In genomic region chr5:26761040-26761439, GRCh38 we compare ENCODE assay signal across 18 cellular contexts.
DNase-seq lines count a peak whose midpoint lies in the region; ATAC-seq lines count a peak whose summit lies in the region.
"Had no signal": no experiment of that assay in that cellular context is flagged by ENCODE, and none has a peak within 500 bp of the region (broad histone marks: within the 10 kb centered on the region; RNA-seq: fewer than 3 reads in every experiment).

No MANE protein-coding gene starts in this region.

- peak; percentile 80 for DNase-seq in NCI-H1105 (lab: John Stamatoyannopoulos, UW)
- DNase-seq in NCI-H2107 treated with DMSO at 0.1 percent for 48 hours (lab: John Stamatoyannopoulos, UW; ENCODE audit: unreplicated experiment): peak; percentile 99
- DNase-seq in NCI-H82 treated with DMSO at 0.1 percent for 48 hours (lab: John Stamatoyannopoulos, UW; ENCODE audit: unreplicated experiment): peak; percentile 90
- DNase-seq in retina: peak; percentile 39
- DNase-seq in SKM-1 (lab: John Stamatoyannopoulos, UW; ENCODE audit: unreplicated experiment): no peak
- no peak for DNase-seq in NOMO-1 treated with DMSO at 0.1 percent for 48 hours (lab: John Stamatoyannopoulos, UW; ENCODE audit: unreplicated experiment)
- DNase-seq in pons (ENCODE audit: low spot score): no peak
- DNase-seq: activated CD4-positive, CD25-positive, alpha-beta regulatory T cell treated with anti-CD3 and anti-CD28 coated beads, Interleukin-2, amount 50 U/mL, for 72 hours; activated CD8-positive, alpha-beta memory T cell treated with anti-CD3 and anti-CD28 coated beads, Interleukin-2, amount 10 ng/mL, durations not matched to agents 7 days and 5 days; activated gamma-delta T cell treated with Interleukin-2 at 50 U/mL for 16 hours; anterior cingulate cortex; hypothalamus; MV-4-11; SIG-M5; stimulated activated CD4-positive, alpha-beta T cell treated with anti-CD3 and anti-CD28 coated beads, Interleukin-15, amount 100 ng/mL, for 24 hours; stimulated activated naive CD8-positive, alpha-beta T cell treated with anti-CD3 and anti-CD28 coated beads, Interleukin-15, Interleukin-2, amounts not matched to agents 100 U/mL and 50 U/mL, for 24 hours; upper lobe of left lung had no signal

- ATAC-seq in GM21619 (IDR thresholded peaks at IDR 0.05; ENCODE audit: unreplicated experiment): no peak
- ATAC-seq: activated CD8-positive, alpha-beta memory T cell treated with anti-CD3 and anti-CD28 coated beads, Interleukin-2, amount 10 ng/mL, durations not matched to agents 7 days and 5 days; stimulated activated naive CD8-positive, alpha-beta T cell treated with anti-CD3 and anti-CD28 coated beads, Interleukin-15, Interleukin-2, amounts not matched to agents 100 U/mL and 50 U/mL, for 24 hours had no signal

Comparison
In these comparisons a context has a peak if more than half of its experiments do, and no peak if none do; other contexts are left out.
1. DNase-seq: peak in NCI-H1105 (single experiment), NCI-H2107 treated with DMSO at 0.1 percent for 48 hours (single experiment), NCI-H82 treated with DMSO at 0.1 percent for 48 hours (single experiment) and retina (single experiment); none in SKM-1 (single experiment), NOMO-1 treated with DMSO at 0.1 percent for 48 hours (single experiment) and pons (single experiment).